Comparison of ENCODE assay signal across 1 cellular context in the genomic region with DNA sequence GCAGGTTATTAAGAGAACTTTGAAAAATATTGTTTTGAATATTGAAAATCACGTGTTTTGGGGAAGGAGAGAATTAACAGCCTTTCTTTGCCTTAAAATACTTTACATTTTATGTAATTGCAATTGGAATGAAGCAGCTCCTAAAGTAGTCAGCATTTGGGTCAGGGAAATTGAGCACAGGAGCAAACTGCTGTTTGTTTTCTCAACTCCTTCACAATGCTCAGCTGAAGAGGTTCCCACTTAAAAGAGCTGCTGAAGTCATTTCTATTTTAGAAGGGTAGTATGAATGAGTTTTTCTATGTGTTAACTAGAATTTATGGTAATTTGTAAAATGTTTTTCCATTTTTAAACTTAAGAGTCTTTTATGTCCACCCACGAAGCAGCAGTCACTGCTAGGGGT.
TF ChIP-seq lines count a peak whose summit lies in the region.

No MANE protein-coding gene starts in this region.

TF ChIP-seq in H1, 55 proteins besides CTCF, POLR2A, EP300 and RAD21:
- TF ChIP-seq CTBP2 (IDR thresholded peaks at IDR 0.05; ENCODE audit: borderline replicate concordance, insufficient read depth, insufficient read length, low read length) (no peak), HDAC2 (IDR thresholded peaks at IDR 0.05; ENCODE audit: borderline replicate concordance in 1 of 2, low read depth in 2 of 2, low read length in 2 of 2) (no peak), SRF (IDR thresholded peaks at IDR 0.05; ENCODE audit: low read depth, low read length) (no peak)
